Comparison of ENCODE assay signal across 20 cellular contexts in genomic region chr2:231904161-231904611, GRCh38. TPM values are rescaled to one million over a fixed set of nuclear protein-coding genes. Genes with fewer than 3 reads are reported as not detected.
DNase-seq lines count a peak whose midpoint lies in the region; ATAC-seq and FAIRE-seq lines count a peak whose summit lies in the region.
"Had no signal": no experiment of that assay in that cellular context is flagged by ENCODE, and none has a peak within 500 bp of the region (broad histone marks: within the 10 kb centered on the region; RNA-seq: fewer than 3 reads in every experiment).

No MANE protein-coding gene starts in this region.

- H3K27ac Mint-ChIP-seq in activated naive CD8-positive, alpha-beta T cell treated with anti-CD3 and anti-CD28 coated beads, Interleukin-2, amount 10 ng/mL, durations not matched to agents 7 days and 5 days: no peak overlapping the region
- no peak overlapping the region for H3K27ac Mint-ChIP-seq in activated naive CD8-positive, alpha-beta T cell treated with anti-CD3 and anti-CD28 coated beads, Interleukin-2, amount 50 U/mL, for 24 hours
- H3K27ac Mint-ChIP-seq: CD4-positive, CD25-positive, alpha-beta regulatory T cell had no signal

- H3K9me3 Mint-ChIP-seq in activated naive CD8-positive, alpha-beta T cell treated with anti-CD3 and anti-CD28 coated beads, Interleukin-2, amount 10 ng/mL, durations not matched to agents 7 days and 5 days: no peaks in the 10 kb centered on the region
- H3K9me3 Mint-ChIP-seq in activated naive CD8-positive, alpha-beta T cell treated with anti-CD3 and anti-CD28 coated beads, Interleukin-2, amount 50 U/mL, for 24 hours: no peaks in the 10 kb centered on the region

- peaks cover 6% of the 10 kb centered on the region for H3K27me3 Mint-ChIP-seq in activated naive CD8-positive, alpha-beta T cell treated with anti-CD3 and anti-CD28 coated beads, Interleukin-2, amount 10 ng/mL, durations not matched to agents 7 days and 5 days
- H3K27me3 Mint-ChIP-seq in activated naive CD8-positive, alpha-beta T cell treated with anti-CD3 and anti-CD28 coated beads, Interleukin-2, amount 50 U/mL, for 24 hours: no peaks in the 10 kb centered on the region

- POLR2A ChIA-PET in activated naive CD8-positive, alpha-beta T cell treated with anti-CD3 and anti-CD28 coated beads, Interleukin-2, amount 10 ng/mL, durations not matched to agents 7 days and 5 days (lab: Charles Lee): no interaction called here

- WGBS in small intestine, 3 donors: 29 to 72% (median 49%) methylated on average over 12 of the region's 12 CpGs

- no peak overlapping the region for H3K4me3 Mint-ChIP-seq in activated naive CD8-positive, alpha-beta T cell treated with anti-CD3 and anti-CD28 coated beads, Interleukin-2, amount 10 ng/mL, durations not matched to agents 7 days and 5 days
- no peak overlapping the region for H3K4me3 Mint-ChIP-seq in activated naive CD8-positive, alpha-beta T cell treated with anti-CD3 and anti-CD28 coated beads, Interleukin-2, amount 50 U/mL, for 24 hours
- H3K4me3 Mint-ChIP-seq: CD4-positive, CD25-positive, alpha-beta regulatory T cell had no signal

- H3K9me3 ChIP-seq in small intestine (ENCODE audit: control insufficient read depth, low read depth): no peaks in the 10 kb centered on the region
- H3K9me3 ChIP-seq: BE2C, Caco-2 had no signal

- no peaks in the 10 kb centered on the region for H3K4me1 ChIP-seq in small intestine (ENCODE audit: control insufficient read depth in 2 of 2, insufficient read depth in 1 of 2, low read depth in 1 of 2, low read length in 1 of 2)
- H3K4me1 ChIP-seq: BE2C, Caco-2 had no signal

- no peak overlapping the region for H3K4me3 ChIP-seq in small intestine (ENCODE audit: low read depth in 1 of 2, low read length in 2 of 2)
- H3K4me3 ChIP-seq: K562 had no signal

- peak; percentile 21 for DNase-seq in activated naive CD8-positive, alpha-beta T cell treated with anti-CD3 and anti-CD28 coated beads, Interleukin-2, amount 10 ng/mL, durations not matched to agents 7 days and 5 days
- no peak for DNase-seq in activated naive CD8-positive, alpha-beta T cell treated with anti-CD3 and anti-CD28 coated beads, Interleukin-2, amount 50 U/mL, for 24 hours
- DNase-seq in NCI-H510A treated with DMSO at 0.1 percent for 48 hours (lab: John Stamatoyannopoulos, UW): peak; percentile 91
- peak in 1 of 2 donors; percentile 27 for DNase-seq in left colon
- DNase-seq in small intestine: peak; percentile 48
- DNase-seq in SIG-M5 treated with dmso at 0.1 percent for 504 hours (lab: John Stamatoyannopoulos, UW; ENCODE audit: unreplicated experiment): no peak
- DNase-seq in NCI-H2196 treated with DMSO at 0.1 percent for 48 hours (lab: John Stamatoyannopoulos, UW; ENCODE audit: unreplicated experiment): no peak
- DNase-seq: BE2C; Caco-2; CD4-positive, CD25-positive, alpha-beta regulatory T cell; NCI-H1105 treated with DMSO at 0.1 percent for 48 hours; NCI-H1694 treated with DMSO at 0.1 percent for 48 hours; NCI-H524; NCI-H82; SIG-M5 had no signal

- no peaks in the 10 kb centered on the region for H3K36me3 ChIP-seq in small intestine (ENCODE audit: control insufficient read depth in 2 of 2, insufficient read depth in 2 of 2, low read length in 2 of 2)
- H3K36me3 ChIP-seq: BE2C had no signal

- intact Hi-C loops in left colon (cut with DNase I, micrococcal nuclease): no loop called here

- H3K4me1 Mint-ChIP-seq in activated naive CD8-positive, alpha-beta T cell treated with anti-CD3 and anti-CD28 coated beads, Interleukin-2, amount 10 ng/mL, durations not matched to agents 7 days and 5 days: peaks cover 8% of the 10 kb centered on the region
- no peaks in the 10 kb centered on the region for H3K4me1 Mint-ChIP-seq in activated naive CD8-positive, alpha-beta T cell treated with anti-CD3 and anti-CD28 coated beads, Interleukin-2, amount 50 U/mL, for 24 hours
- H3K4me1 Mint-ChIP-seq: CD4-positive, CD25-positive, alpha-beta regulatory T cell had no signal

- ATAC-seq in activated naive CD8-positive, alpha-beta T cell treated with anti-CD3 and anti-CD28 coated beads, Interleukin-2, amount 10 ng/mL, durations not matched to agents 7 days and 5 days (ENCODE audit: low read depth): no peak
- no peak for ATAC-seq in activated naive CD8-positive, alpha-beta T cell treated with anti-CD3 and anti-CD28 coated beads, Interleukin-2, amount 50 U/mL, for 24 hours
- ATAC-seq in left colon (peak; percentile 83), HG02870 (IDR thresholded peaks at IDR 0.05; ENCODE audit: unreplicated experiment) (no peak)
- ATAC-seq: K562 had no signal

- H3K27me3 ChIP-seq in small intestine (ENCODE audit: control insufficient read depth in 2 of 2, insufficient read depth in 2 of 2, low read length in 2 of 2): no peaks in the 10 kb centered on the region
- H3K27me3 ChIP-seq: BE2C had no signal

- H3K36me3 Mint-ChIP-seq in activated naive CD8-positive, alpha-beta T cell treated with anti-CD3 and anti-CD28 coated beads, Interleukin-2, amount 10 ng/mL, durations not matched to agents 7 days and 5 days: no peaks in the 10 kb centered on the region
- H3K36me3 Mint-ChIP-seq in activated naive CD8-positive, alpha-beta T cell treated with anti-CD3 and anti-CD28 coated beads, Interleukin-2, amount 50 U/mL, for 24 hours (ENCODE audit: low read depth): no peaks in the 10 kb centered on the region
- H3K36me3 Mint-ChIP-seq: CD4-positive, CD25-positive, alpha-beta regulatory T cell had no signal

- no peak overlapping the region for H3K27ac ChIP-seq in small intestine (ENCODE audit: low read depth in 1 of 2, low read length in 1 of 2)

- no peak for FAIRE-seq in small intestine (lab: Jason Lieb, UNC)
- FAIRE-seq: A204.1, H54, K562 had no signal

RNA-seq across cellular contexts. Expression of gene NPPC, which starts 22.0 kb away (rescaled TPM):
- under 1 TPM; 0.40 to 0.89 TPM for total RNA-seq in activated naive CD8-positive, alpha-beta T cell treated with anti-CD3 and anti-CD28 coated beads, Interleukin-2, amount 10 ng/mL, durations not matched to agents 7 days and 5 days
- total RNA-seq in left colon: not detected
- polyA plus RNA-seq in small intestine: under 1 TPM in 1 of 3 donors, not detected in 2; 0.13 TPM
- total RNA-seq: Caco-2; CD4-positive, CD25-positive, alpha-beta regulatory T cell; K562; RPMI7951 had no signal
- polyA plus RNA-seq: CD4-positive, CD25-positive, alpha-beta regulatory T cell; K562 had no signal

RNA-seq across cellular contexts. Expression of gene DIS3L2, which starts 57.3 kb away (rescaled TPM):
- total RNA-seq in activated naive CD8-positive, alpha-beta T cell treated with anti-CD3 and anti-CD28 coated beads, Interleukin-2, amount 10 ng/mL, durations not matched to agents 7 days and 5 days: 10 to 100 TPM; 39.8 to 39.9 TPM
- total RNA-seq in left colon: 10 to 100 TPM; 33.5 to 35.5 TPM
- 10 to 100 TPM in 1 of 3 donors, 1 to 10 TPM in 2; 8.3 to 14.5 (median 9.2) TPM for polyA plus RNA-seq in small intestine

Comparison
In these comparisons a context has a peak if more than half of its experiments do, and no peak if none do; other contexts are left out.
1. DNase-seq: peak in activated naive CD8-positive, alpha-beta T cell treated with anti-CD3 and anti-CD28 coated beads, Interleukin-2, amount 10 ng/mL, durations not matched to agents 7 days and 5 days (single experiment), NCI-H510A treated with DMSO at 0.1 percent for 48 hours (single experiment) and small intestine (single experiment); none in activated naive CD8-positive, alpha-beta T cell treated with anti-CD3 and anti-CD28 coated beads, Interleukin-2, amount 50 U/mL, for 24 hours (single experiment), SIG-M5 treated with dmso at 0.1 percent for 504 hours (single experiment) and NCI-H2196 treated with DMSO at 0.1 percent for 48 hours (single experiment).